ENCODE assay signal across 30 cellular contexts in the genomic region with DNA sequence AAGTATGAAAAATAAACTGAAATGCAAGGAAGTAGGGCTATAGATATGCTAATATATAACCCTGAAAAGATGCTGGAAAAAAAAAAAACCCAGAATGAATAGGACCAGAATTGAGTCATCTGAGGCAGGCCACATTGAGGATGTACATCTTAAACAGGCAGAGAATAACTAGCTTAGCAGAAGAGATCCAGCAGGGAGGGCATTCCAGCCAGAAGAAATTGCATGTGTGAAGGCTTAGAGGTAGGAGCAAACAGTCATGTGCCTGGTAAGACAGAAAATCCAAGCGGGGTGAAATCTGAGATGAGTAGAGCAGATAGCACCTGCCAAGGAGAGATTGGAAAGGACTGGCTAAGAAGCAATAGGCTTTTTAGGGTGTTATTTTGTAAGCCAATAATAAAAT. TPM values are rescaled to one million over a fixed set of nuclear protein-coding genes. Genes with fewer than 3 reads are reported as not detected.
DNase-seq lines count a peak whose midpoint lies in the region; ATAC-seq, FAIRE-seq and TF ChIP-seq lines count a peak whose summit lies in the region.
"Had no signal": no experiment of that assay in that cellular context is flagged by ENCODE, and none has a peak within 500 bp of the region (broad histone marks: within the 10 kb centered on the region; RNA-seq: fewer than 3 reads in every experiment).

No MANE protein-coding gene starts in this region.

- DNase-seq in DMS 273 (lab: John Stamatoyannopoulos, UW; ENCODE audit: unreplicated experiment) = peak; percentile 83
- DNase-seq in GM12891 (ENCODE audit: insufficient read length, low spot score) = no peak
- DNase-seq in NCI-H82 (lab: John Stamatoyannopoulos, UW) = peak; percentile 55
- no peak for DNase-seq in memory B cell (ENCODE audit: low spot score in 2 of 2)
- DNase-seq in SKM-1 (lab: John Stamatoyannopoulos, UW; ENCODE audit: unreplicated experiment) = no peak
- DNase-seq: activated CD4-positive, alpha-beta T cell treated with anti-CD3 and anti-CD28 coated beads, Interleukin-2, amount 10 ng/mL, durations not matched to agents 24 days and 14 days; activated CD8-positive, alpha-beta memory T cell treated with anti-CD3 and anti-CD28 coated beads for 24 hours; activated effector memory CD4-positive, alpha-beta T cell treated with anti-CD3 and anti-CD28 coated beads, Interleukin-2, amount 50 U/mL, for 16 hours; activated naive CD8-positive, alpha-beta T cell treated with anti-CD3 and anti-CD28 coated beads, Interleukin-2, amount 10 ng/mL, durations not matched to agents 7 days and 5 days; central memory CD4-positive, alpha-beta T cell; COR-L47; dermis blood vessel endothelial cell; DMS79 treated with DMSO at 0.1 percent for 48 hours; foreskin fibroblast; GF-D8; GOT3; head of caudate nucleus; IMR-90; left ventricle myocardium inferior; NCI-H2227 treated with DMSO at 0.1 percent for 48 hours; psoas muscle; SHP77 treated with DMSO at 0.1 percent for 48 hours; stimulated activated CD4-positive, alpha-beta T cell treated with anti-CD3 and anti-CD28 coated beads, Interleukin-4, amount 100 ng/mL, for 1 hour; T1000; upper lobe of left lung had no signal

- peaks cover 50% of the 10 kb centered on the region for H3K4me1 Mint-ChIP-seq in memory B cell

- ATAC-seq in memory B cell (ENCODE audit: low read depth) = no peak
- no peak for ATAC-seq in GM21528 (IDR thresholded peaks at IDR 0.05; ENCODE audit: low FRiP score, unreplicated experiment)
- no peak for ATAC-seq in GM19455 (IDR thresholded peaks at IDR 0.05; ENCODE audit: unreplicated experiment)

- H3K36me3 Mint-ChIP-seq in memory B cell = peaks cover 22% of the 10 kb centered on the region
- H3K36me3 Mint-ChIP-seq: activated naive CD8-positive, alpha-beta T cell treated with anti-CD3 and anti-CD28 coated beads, Interleukin-2, amount 10 ng/mL, durations not matched to agents 7 days and 5 days had no signal

- H3K9me3 Mint-ChIP-seq in memory B cell = no peaks in the 10 kb centered on the region
- H3K9me3 Mint-ChIP-seq: activated CD4-positive, alpha-beta T cell treated with anti-CD3 and anti-CD28 coated beads, Interleukin-2, amount 10 ng/mL, durations not matched to agents 24 days and 14 days; activated naive CD8-positive, alpha-beta T cell treated with anti-CD3 and anti-CD28 coated beads, Interleukin-2, amount 10 ng/mL, durations not matched to agents 7 days and 5 days had no signal

- H3K27ac Mint-ChIP-seq in memory B cell = peak overlapping the region; percentile 96
- H3K27ac Mint-ChIP-seq: activated CD4-positive, alpha-beta T cell treated with anti-CD3 and anti-CD28 coated beads, Interleukin-2, amount 10 ng/mL, durations not matched to agents 24 days and 14 days; activated naive CD8-positive, alpha-beta T cell treated with anti-CD3 and anti-CD28 coated beads, Interleukin-2, amount 10 ng/mL, durations not matched to agents 7 days and 5 days had no signal

- TF ChIP-seq POLR2A in GM12891 (IDR thresholded peaks at IDR 0.05; ENCODE audit: low read depth, low read length) = no peak

- FAIRE-seq in GM12891 (lab: Jason Lieb, UNC) = peak; percentile 54
- FAIRE-seq: endometrium, keratinocyte, RCC 7860 had no signal

- H3K4me3 Mint-ChIP-seq in memory B cell = peak overlapping the region; percentile 30
- H3K4me3 Mint-ChIP-seq: activated CD4-positive, alpha-beta T cell treated with anti-CD3 and anti-CD28 coated beads, Interleukin-2, amount 10 ng/mL, durations not matched to agents 24 days and 14 days had no signal

- H3K27me3 Mint-ChIP-seq in memory B cell = no peaks in the 10 kb centered on the region

TF ChIP-seq in GM12891, 5 proteins besides CTCF, POLR2A, EP300 and RAD21:
- no peak for TF ChIP-seq POLR2AphosphoS5 (IDR thresholded peaks at IDR 0.05; ENCODE audit: low read depth, low read length)
- TF ChIP-seq TAF1 (IDR thresholded peaks at IDR 0.05; ENCODE audit: low read depth, low read length) = no peak
- TF ChIP-seq POU2F2 (IDR thresholded peaks at IDR 0.05; ENCODE audit: low read depth, low read length) = no peak
- no peak for TF ChIP-seq SPI1 (IDR thresholded peaks at IDR 0.05; ENCODE audit: low read depth, low read length)
- no peak for TF ChIP-seq PAX5 (IDR thresholded peaks at IDR 0.05; ENCODE audit: insufficient read depth, low read length, severe bottlenecking)
TF ChIP-seq in GM12891: peak in this region for 0.

RNA-seq across cellular contexts. Expression of a gene that starts 2.6 kb away (rescaled TPM):
- 1.2 TPM for polyA plus RNA-seq in GM12891 (2012; ENCODE audit: low read depth, missing spikeins)
- polyA plus RNA-seq: IMR-90, keratinocyte had no signal

Comparison
In these comparisons a context has a peak if more than half of its experiments do, and no peak if none do; other contexts are left out.
1. DNase-seq: peak in DMS 273 (single experiment) and NCI-H82 (single experiment); none in GM12891 (single experiment), memory B cell (0 of 2) and SKM-1 (single experiment).